ENCODE assay signal across 1 cellular context in the genomic region with DNA sequence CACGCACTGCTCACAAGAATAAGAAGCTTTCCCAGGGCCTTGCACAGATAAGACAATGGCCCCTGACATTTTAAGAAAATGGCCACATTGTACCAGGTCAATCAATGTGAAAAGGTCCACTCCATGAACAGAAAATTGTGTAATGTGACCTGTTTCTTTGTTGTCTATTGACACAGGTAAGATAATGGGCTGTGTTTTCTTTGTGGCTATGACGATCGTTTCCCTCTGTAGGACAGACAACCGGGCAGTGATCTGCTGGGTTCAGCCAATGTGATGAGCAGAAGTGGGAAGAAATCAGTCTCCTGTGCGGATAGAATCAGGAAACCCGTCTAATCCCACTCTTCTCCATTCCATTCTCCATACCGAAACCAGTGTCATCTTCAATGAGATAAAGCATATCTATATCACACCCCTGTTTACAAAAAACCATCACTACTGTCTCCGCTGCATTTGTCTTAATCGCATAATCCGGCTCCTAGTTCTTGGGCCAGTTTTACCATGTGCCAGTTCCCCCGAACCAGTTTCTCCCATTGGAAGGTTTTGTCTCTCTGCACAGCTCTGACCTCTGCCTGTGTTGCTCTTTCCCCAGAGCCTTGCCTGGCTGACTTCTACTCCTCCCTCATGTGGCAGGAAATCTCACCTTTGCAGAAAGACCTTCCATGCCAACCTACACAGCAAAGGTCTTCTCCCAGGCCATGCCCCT.
TF ChIP-seq lines count a peak whose summit lies in the region.

No MANE protein-coding gene starts in this region.

TF ChIP-seq in HepG2, 621 proteins besides CTCF, POLR2A, EP300 and RAD21 (continued from another document and continues in another):
- TF ChIP-seq, protein P1, sequence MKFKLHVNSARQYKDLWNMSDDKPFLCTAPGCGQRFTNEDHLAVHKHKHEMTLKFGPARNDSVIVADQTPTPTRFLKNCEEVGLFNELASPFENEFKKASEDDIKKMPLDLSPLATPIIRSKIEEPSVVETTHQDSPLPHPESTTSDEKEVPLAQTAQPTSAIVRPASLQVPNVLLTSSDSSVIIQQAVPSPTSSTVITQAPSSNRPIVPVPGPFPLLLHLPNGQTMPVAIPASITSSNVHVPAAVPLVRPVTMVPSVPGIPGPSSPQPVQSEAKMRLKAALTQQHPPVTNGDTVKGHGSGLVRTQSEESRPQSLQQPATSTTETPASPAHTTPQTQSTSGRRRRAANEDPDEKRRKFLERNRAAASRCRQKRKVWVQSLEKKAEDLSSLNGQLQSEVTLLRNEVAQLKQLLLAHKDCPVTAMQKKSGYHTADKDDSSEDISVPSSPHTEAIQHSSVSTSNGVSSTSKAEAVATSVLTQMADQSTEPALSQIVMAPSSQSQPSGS (CRISPR knock-in tag; IDR thresholded peaks at IDR 0.05), result peak; percentile 90
- TF ChIP-seq ZNF281 (CRISPR knock-in tag; IDR thresholded peaks at IDR 0.05; ENCODE audit: borderline replicate concordance) (peak; percentile 70; the same call in 1 of the 2 replicates), TP53 (CRISPR knock-in tag; conservative IDR thresholded peaks at IDR 0.05) (no peak; the same call in 1 of the 2 replicates), ZNF225 (CRISPR knock-in tag; IDR thresholded peaks at IDR 0.05) (no peak), MAFK (conservative IDR thresholded peaks at IDR 0.05 in 1 of 2, IDR thresholded peaks at IDR 0.05 in 1 of 2; ENCODE audit: low read length in 2 of 2) (no peak), SOX13 (IDR thresholded peaks at IDR 0.05) (peak; percentile 100), SOX13 (CRISPR knock-in tag; conservative IDR thresholded peaks at IDR 0.05 in 1 of 2, IDR thresholded peaks at IDR 0.05 in 1 of 2) (peak in 1 of 2 experiments; percentile 100; a peak in 2 of 4 replicates), EHMT2 (IDR thresholded peaks at IDR 0.05; ENCODE audit: borderline replicate concordance, low read depth, low read length) (peak; percentile 74; the same call in 1 of the 2 replicates), HNRNPUL1 (IDR thresholded peaks at IDR 0.05; ENCODE audit: low read depth, low read length) (no peak), HNF4G (IDR thresholded peaks at IDR 0.05; ENCODE audit: borderline replicate concordance, low read depth, low read length) (peak; percentile 88), HNF4G (CRISPR knock-in tag; IDR thresholded peaks at IDR 0.05; ENCODE audit: borderline replicate concordance, low read depth) (no peak), THYN1 (CRISPR knock-in tag; IDR thresholded peaks at IDR 0.05; ENCODE audit: borderline replicate concordance, low read depth) (no peak), ZBTB40 (IDR thresholded peaks at IDR 0.05) (no peak), ZBTB40 (CRISPR knock-in tag; IDR thresholded peaks at IDR 0.05) (peak; percentile 47; the same call in 1 of the 2 replicates), SIN3B (IDR thresholded peaks at IDR 0.05; ENCODE audit: low read length) (no peak), HMG20B (CRISPR knock-in tag; conservative IDR thresholded peaks at IDR 0.05) (0 out of 2 replicates have a peak, but pooled peaks have one; percentile 68), FOXA3 (CRISPR knock-in tag; IDR thresholded peaks at IDR 0.05) (peak; percentile 98), FOXP1 (IDR thresholded peaks at IDR 0.05) (peak; percentile 98), FOXP1 (CRISPR knock-in tag; IDR thresholded peaks at IDR 0.05) (peak; percentile 100), TARDBP (CRISPR knock-in tag; IDR thresholded peaks at IDR 0.05) (peak; percentile 92), STAG1 (CRISPR knock-in tag; IDR thresholded peaks at IDR 0.05) (peak; percentile 31; the same call in 1 of the 2 replicates), ZNF460 (CRISPR knock-in tag; IDR thresholded peaks at IDR 0.05; ENCODE audit: borderline replicate concordance) (peak; percentile 31; the same call in 1 of the 2 replicates), KDM1A (CRISPR knock-in tag; IDR thresholded peaks at IDR 0.05) (peak; percentile 88; the same call in 1 of the 2 replicates), SOX6 (IDR thresholded peaks at IDR 0.05) (no peak), SOX6 (CRISPR knock-in tag; IDR thresholded peaks at IDR 0.05) (peak; percentile 100), DNMT1 (CRISPR knock-in tag; IDR thresholded peaks at IDR 0.05) (no peak), ZNF441 (CRISPR knock-in tag; IDR thresholded peaks at IDR 0.05; ENCODE audit: borderline replicate concordance) (peak; percentile 42; the same call in 1 of the 2 replicates), CAMTA2 (CRISPR knock-in tag; IDR thresholded peaks at IDR 0.05; ENCODE audit: borderline replicate concordance) (no peak), ATF7 (IDR thresholded peaks at IDR 0.05) (0 out of 2 replicates have a peak, but pooled peaks have one; percentile 23), ATF7 (CRISPR knock-in tag; IDR thresholded peaks at IDR 0.05) (no peak), KLF6 (CRISPR knock-in tag; IDR thresholded peaks at IDR 0.05) (peak; percentile 89; the same call in 1 of the 2 replicates), SOX5 (CRISPR knock-in tag; IDR thresholded peaks at IDR 0.05; ENCODE audit: borderline replicate concordance) (peak; percentile 100), PHF8 (CRISPR knock-in tag; IDR thresholded peaks at IDR 0.05) (no peak)
- TF ChIP-seq, protein P2, sequence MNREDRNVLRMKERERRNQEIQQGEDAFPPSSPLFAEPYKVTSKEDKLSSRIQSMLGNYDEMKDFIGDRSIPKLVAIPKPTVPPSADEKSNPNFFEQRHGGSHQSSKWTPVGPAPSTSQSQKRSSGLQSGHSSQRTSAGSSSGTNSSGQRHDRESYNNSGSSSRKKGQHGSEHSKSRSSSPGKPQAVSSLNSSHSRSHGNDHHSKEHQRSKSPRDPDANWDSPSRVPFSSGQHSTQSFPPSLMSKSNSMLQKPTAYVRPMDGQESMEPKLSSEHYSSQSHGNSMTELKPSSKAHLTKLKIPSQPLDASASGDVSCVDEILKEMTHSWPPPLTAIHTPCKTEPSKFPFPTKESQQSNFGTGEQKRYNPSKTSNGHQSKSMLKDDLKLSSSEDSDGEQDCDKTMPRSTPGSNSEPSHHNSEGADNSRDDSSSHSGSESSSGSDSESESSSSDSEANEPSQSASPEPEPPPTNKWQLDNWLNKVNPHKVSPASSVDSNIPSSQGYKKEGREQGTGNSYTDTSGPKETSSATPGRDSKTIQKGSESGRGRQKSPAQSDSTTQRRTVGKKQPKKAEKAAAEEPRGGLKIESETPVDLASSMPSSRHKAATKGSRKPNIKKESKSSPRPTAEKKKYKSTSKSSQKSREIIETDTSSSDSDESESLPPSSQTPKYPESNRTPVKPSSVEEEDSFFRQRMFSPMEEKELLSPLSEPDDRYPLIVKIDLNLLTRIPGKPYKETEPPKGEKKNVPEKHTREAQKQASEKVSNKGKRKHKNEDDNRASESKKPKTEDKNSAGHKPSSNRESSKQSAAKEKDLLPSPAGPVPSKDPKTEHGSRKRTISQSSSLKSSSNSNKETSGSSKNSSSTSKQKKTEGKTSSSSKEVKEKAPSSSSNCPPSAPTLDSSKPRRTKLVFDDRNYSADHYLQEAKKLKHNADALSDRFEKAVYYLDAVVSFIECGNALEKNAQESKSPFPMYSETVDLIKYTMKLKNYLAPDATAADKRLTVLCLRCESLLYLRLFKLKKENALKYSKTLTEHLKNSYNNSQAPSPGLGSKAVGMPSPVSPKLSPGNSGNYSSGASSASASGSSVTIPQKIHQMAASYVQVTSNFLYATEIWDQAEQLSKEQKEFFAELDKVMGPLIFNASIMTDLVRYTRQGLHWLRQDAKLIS (CRISPR knock-in tag; IDR thresholded peaks at IDR 0.05), result 0 out of 2 replicates have a peak, but pooled peaks have one; percentile 33
- TF ChIP-seq, protein P3, sequence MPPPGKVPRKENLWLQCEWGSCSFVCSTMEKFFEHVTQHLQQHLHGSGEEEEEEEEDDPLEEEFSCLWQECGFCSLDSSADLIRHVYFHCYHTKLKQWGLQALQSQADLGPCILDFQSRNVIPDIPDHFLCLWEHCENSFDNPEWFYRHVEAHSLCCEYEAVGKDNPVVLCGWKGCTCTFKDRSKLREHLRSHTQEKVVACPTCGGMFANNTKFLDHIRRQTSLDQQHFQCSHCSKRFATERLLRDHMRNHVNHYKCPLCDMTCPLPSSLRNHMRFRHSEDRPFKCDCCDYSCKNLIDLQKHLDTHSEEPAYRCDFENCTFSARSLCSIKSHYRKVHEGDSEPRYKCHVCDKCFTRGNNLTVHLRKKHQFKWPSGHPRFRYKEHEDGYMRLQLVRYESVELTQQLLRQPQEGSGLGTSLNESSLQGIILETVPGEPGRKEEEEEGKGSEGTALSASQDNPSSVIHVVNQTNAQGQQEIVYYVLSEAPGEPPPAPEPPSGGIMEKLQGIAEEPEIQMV (CRISPR knock-in tag; IDR thresholded peaks at IDR 0.05; ENCODE audit: low read depth), result 0 out of 2 replicates have a peak, but pooled peaks have one; percentile 32
- TF ChIP-seq, protein P4, sequence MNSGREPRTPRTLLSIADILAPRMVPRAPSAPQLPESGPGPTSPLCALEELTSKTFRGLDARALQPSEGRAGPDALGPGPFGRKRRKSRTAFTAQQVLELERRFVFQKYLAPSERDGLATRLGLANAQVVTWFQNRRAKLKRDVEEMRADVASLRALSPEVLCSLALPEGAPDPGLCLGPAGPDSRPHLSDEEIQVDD (CRISPR knock-in tag; IDR thresholded peaks at IDR 0.05; ENCODE audit: borderline replicate concordance), result no peak
